ENCODE assay signal across 9 cellular contexts in the genomic region with DNA sequence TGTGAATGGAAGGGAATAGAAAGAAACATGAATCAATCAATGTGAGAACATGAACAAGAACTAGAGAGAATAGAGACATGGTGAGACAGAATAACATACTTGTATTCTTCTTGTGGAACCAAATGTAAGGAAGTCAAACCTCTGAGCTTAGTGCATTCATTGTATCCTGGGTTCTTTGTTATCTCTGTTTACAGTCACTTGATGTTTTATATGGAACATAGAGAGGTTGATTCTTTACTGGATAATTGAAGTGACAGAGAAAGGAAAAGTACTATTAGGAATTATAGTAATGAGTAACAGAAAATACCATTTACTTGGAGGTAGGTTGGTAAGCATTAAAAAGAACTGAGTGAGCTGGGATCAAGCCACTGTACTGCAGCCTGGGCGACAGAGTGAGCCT. TPM values are rescaled to one million over a fixed set of nuclear protein-coding genes. Genes with fewer than 3 reads are reported as not detected.
A peak's percentile ranks its signal among the peaks of the same experiment; 100 is the strongest.
DNase-seq lines count a peak whose midpoint lies in the region; ATAC-seq and TF ChIP-seq lines count a peak whose summit lies in the region.
"Had no signal": no experiment of that assay in that cellular context is flagged by ENCODE, and none has a peak within 500 bp of the region (broad histone marks: within the 10 kb centered on the region; RNA-seq: fewer than 3 reads in every experiment).

No MANE protein-coding gene starts in this region.

- H3K27ac ChIP-seq in KOPT-K1 (ENCODE audit: low read depth, low read length, poor library complexity, severe bottlenecking) (peak overlapping the region; percentile 84), neuronal stem cell (replicated peaks; ENCODE audit: low read length) (no peak overlapping the region)

- WGBS in neuronal stem cell (ENCODE audit: extremely low coverage in 2 of 2, insufficient read length in 2 of 2, insufficient replicate concordance in 1 of 2), 2 donors: no CpG with 5 or more reads among the region's 1 CpG

- no peak overlapping the region for H3K4me3 Mint-ChIP-seq in activated CD8-positive, alpha-beta T cell treated with anti-CD3 and anti-CD28 coated beads for 36 hours

- peaks cover 14% of the 10 kb centered on the region for H3K4me1 Mint-ChIP-seq in activated CD8-positive, alpha-beta T cell treated with anti-CD3 and anti-CD28 coated beads for 36 hours (ENCODE audit: low read depth)

- peaks cover 9% of the 10 kb centered on the region; the same call in 1 of the 2 replicates for H3K36me3 ChIP-seq in KOPT-K1 (ENCODE audit: insufficient read depth, low read length)
- peaks cover 0 to 8% of the 10 kb centered on the region in 2 donors for H3K36me3 ChIP-seq in neuronal stem cell (replicated peaks in 1 of 2; ENCODE audit: control insufficient read depth in 2 of 2, insufficient read depth in 2 of 2, low read length in 2 of 2)

- DNase-seq in NCI-H1694 treated with DMSO at 0.1 percent for 48 hours (lab: John Stamatoyannopoulos, UW) (peak; percentile 37), NCI-H1694 (lab: John Stamatoyannopoulos, UW) (no peak), neuronal stem cell (ENCODE audit: low spot score) (no peak), HuH-7 (ENCODE audit: low spot score) (no peak), GM19238 (ENCODE audit: insufficient read length, low spot score) (no peak), NCI-H2227 (lab: John Stamatoyannopoulos, UW; ENCODE audit: unreplicated experiment) (no peak)
- no peak for DNase-seq in activated CD8-positive, alpha-beta T cell treated with anti-CD3 and anti-CD28 coated beads for 36 hours
- DNase-seq: amygdala had no signal

- peaks cover 11% of the 10 kb centered on the region for H3K79me1 ChIP-seq in neuronal stem cell (ENCODE audit: low read depth, low read length)

- intact Hi-C loops in activated CD8-positive, alpha-beta T cell treated with anti-CD3 and anti-CD28 coated beads for 36 hours (cut with micrococcal nuclease): loop anchor here (2.0 to 5.0 kb wide), 4 partner anchors 38 to 178 kb away; no protein-coding TSS in a partner anchor

- H2AK5ac ChIP-seq in neuronal stem cell (ENCODE audit: low read depth, low read length): no peak overlapping the region

- H3K36me3 Mint-ChIP-seq in activated CD8-positive, alpha-beta T cell treated with anti-CD3 and anti-CD28 coated beads for 36 hours (ENCODE audit: low read depth): peaks cover 16% of the 10 kb centered on the region

- CTCF ChIA-PET in activated CD8-positive, alpha-beta T cell treated with anti-CD3 and anti-CD28 coated beads for 36 hours (lab: Charles Lee): interaction anchor here (1.0 to 6.4 kb wide), 22 partner anchors 8 to 200 kb away, joined by 3 to 107 read pairs (median 19); a partner anchor contains a TSS

- H3K23ac ChIP-seq in neuronal stem cell (ENCODE audit: low read depth, low read length, poor library complexity): no peak overlapping the region

- H3K27me3 Mint-ChIP-seq in activated CD8-positive, alpha-beta T cell treated with anti-CD3 and anti-CD28 coated beads for 36 hours: no peaks in the 10 kb centered on the region

- H2AFZ ChIP-seq in neuronal stem cell (ENCODE audit: low read length): peak overlapping the region; percentile 57

- no peak for ATAC-seq in activated CD8-positive, alpha-beta T cell treated with anti-CD3 and anti-CD28 coated beads for 36 hours

- H3K27ac Mint-ChIP-seq in activated CD8-positive, alpha-beta T cell treated with anti-CD3 and anti-CD28 coated beads for 36 hours: peak overlapping the region; percentile 89

- H3K4me3 ChIP-seq in neuronal stem cell (ENCODE audit: low read length in 2 of 2): no peak overlapping the region

- H3K4me1 ChIP-seq in neuronal stem cell (ENCODE audit: control insufficient read depth in 2 of 2, insufficient read depth in 1 of 2, low read depth in 1 of 2, low read length in 2 of 2): peaks cover 0 to 12% of the 10 kb centered on the region in 2 donors

- no peak for TF ChIP-seq CTCF in activated CD8-positive, alpha-beta T cell treated with anti-CD3 and anti-CD28 coated beads for 36 hours (IDR thresholded peaks at IDR 0.05)

- H3K9me3 Mint-ChIP-seq in activated CD8-positive, alpha-beta T cell treated with anti-CD3 and anti-CD28 coated beads for 36 hours: no peaks in the 10 kb centered on the region

- no peak overlapping the region for H3K4me2 ChIP-seq in neuronal stem cell (ENCODE audit: insufficient read depth, low read length, poor library complexity, severe bottlenecking)

- H4K8ac ChIP-seq in neuronal stem cell (ENCODE audit: low read depth, low read length): no peak overlapping the region

- H2BK5ac ChIP-seq in neuronal stem cell (ENCODE audit: low read length): no peak overlapping the region

- H3K14ac ChIP-seq in neuronal stem cell (ENCODE audit: low read length): no peak overlapping the region

- H2BK120ac ChIP-seq in neuronal stem cell (ENCODE audit: low read depth, low read length): no peak overlapping the region

- H3K4ac ChIP-seq in neuronal stem cell (ENCODE audit: low read length): no peak overlapping the region

- no peak overlapping the region for H2BK15ac ChIP-seq in neuronal stem cell (ENCODE audit: low read length)

- H3K9ac ChIP-seq in neuronal stem cell (ENCODE audit: low read depth, low read length, poor library complexity): no peak overlapping the region

- H3K9me3 ChIP-seq in KOPT-K1 (ENCODE audit: insufficient read depth, low read length, poor library complexity, severe bottlenecking): no peaks in the 10 kb centered on the region
- H3K9me3 ChIP-seq in neuronal stem cell (replicated peaks in 1 of 2; ENCODE audit: control insufficient read depth in 2 of 2, insufficient read depth in 1 of 2, low read depth in 1 of 2, low read length in 2 of 2): no peaks in the 10 kb centered on the region

- POLR2A ChIA-PET in activated CD8-positive, alpha-beta T cell treated with anti-CD3 and anti-CD28 coated beads for 36 hours (lab: Charles Lee): interaction anchor here (0.7 to 6.3 kb wide), 8 partner anchors 11 to 174 kb away, joined by 3 to 54 read pairs (median 12); no protein-coding TSS in a partner anchor

- no peak overlapping the region for H4K91ac ChIP-seq in neuronal stem cell (ENCODE audit: low read depth, low read length, poor library complexity)

- no peaks in the 10 kb centered on the region for H3K27me3 ChIP-seq in neuronal stem cell (ENCODE audit: control insufficient read depth in 3 of 3, insufficient read depth in 3 of 3, low read depth in 1 of 3, low read length in 3 of 3)

- H2BK12ac ChIP-seq in neuronal stem cell (ENCODE audit: low read length): no peak overlapping the region

- H3K18ac ChIP-seq in neuronal stem cell (ENCODE audit: low read length): no peak overlapping the region

RNA-seq across cellular contexts. Expression of a gene that starts 2.5 kb away (rescaled TPM):
- 100 to 1,000 TPM; 142 to 143 TPM for total RNA-seq in activated CD8-positive, alpha-beta T cell treated with anti-CD3 and anti-CD28 coated beads for 36 hours
- polyA plus RNA-seq in neuronal stem cell (2013, experiment 1 of 2): 49.9 TPM
- 50.8 TPM for polyA plus RNA-seq in neuronal stem cell (2013, experiment 2 of 2)
